8 cellular contexts compared by ENCODE assay signal in the genomic region with DNA sequence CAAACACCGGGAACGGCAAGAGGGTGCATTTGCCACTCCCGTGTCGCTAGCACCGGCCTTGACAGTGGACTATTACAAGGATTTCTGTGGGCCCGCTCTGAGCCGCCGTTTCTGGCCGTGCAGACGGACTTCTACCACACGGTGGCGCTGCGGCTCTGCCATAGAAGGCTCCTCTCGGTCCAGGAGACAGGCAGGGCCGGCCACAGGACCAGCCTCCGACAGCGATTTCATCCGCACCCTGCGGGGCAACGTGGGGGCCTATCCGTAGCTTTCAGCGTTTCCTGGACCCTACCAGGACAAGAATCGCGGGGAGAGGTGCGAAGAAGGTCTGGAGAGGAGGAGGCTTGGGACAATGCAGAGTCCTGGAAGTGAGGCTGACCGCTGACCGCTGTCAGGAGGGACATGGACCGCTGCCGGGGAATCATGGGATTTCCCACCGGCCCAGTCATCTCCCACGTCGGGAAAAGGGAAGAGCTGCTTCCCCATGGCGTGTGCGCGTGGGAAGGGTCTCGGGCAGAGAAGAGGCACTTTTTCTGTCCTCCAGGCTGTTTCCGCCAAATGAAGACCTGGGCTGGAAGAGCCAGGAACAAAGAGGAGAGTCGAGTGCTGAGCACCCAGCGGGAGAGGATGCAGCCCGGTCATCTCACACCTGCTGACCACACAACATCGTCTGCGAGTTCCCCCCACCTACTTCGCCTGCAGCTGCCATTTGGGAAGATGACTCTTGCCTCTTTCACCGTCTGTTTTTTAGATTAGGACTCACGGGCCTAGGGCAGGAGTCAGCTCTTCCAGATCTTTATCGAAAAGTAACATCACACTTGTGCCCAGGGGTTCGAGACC. TPM values are rescaled to one million over a fixed set of nuclear protein-coding genes. Genes with fewer than 3 reads are reported as not detected.
DNase-seq lines count a peak whose midpoint lies in the region; FAIRE-seq and TF ChIP-seq lines count a peak whose summit lies in the region.

No MANE protein-coding gene starts in this region.

- H2AFZ ChIP-seq in SU-DHL-6 (ENCODE audit: low read depth, low read length, severe bottlenecking) = peak overlapping the region; percentile 56

- H3K27ac ChIP-seq in SU-DHL-6 (ENCODE audit: low read depth, low read length) = no peak overlapping the region
- peak overlapping the region; percentile 27 to 35 for H3K27ac ChIP-seq in tibial artery

- H3K79me2 ChIP-seq in SU-DHL-6 (ENCODE audit: insufficient read depth, low read length) = no peaks in the 10 kb centered on the region

- H3K36me3 Mint-ChIP-seq in activated naive CD8-positive, alpha-beta T cell treated with anti-CD3 and anti-CD28 coated beads for 36 hours = no peaks in the 10 kb centered on the region

- peaks cover 13% of the 10 kb centered on the region for H3K27me3 Mint-ChIP-seq in activated naive CD8-positive, alpha-beta T cell treated with anti-CD3 and anti-CD28 coated beads for 36 hours

- no peaks in the 10 kb centered on the region for H3K9me3 ChIP-seq in SU-DHL-6 (ENCODE audit: insufficient read depth, low read length)
- H3K9me3 ChIP-seq in tibial artery = no peaks in the 10 kb centered on the region

- peak; percentile 87 for TF ChIP-seq CTCF in SU-DHL-6 (IDR thresholded peaks at IDR 0.05; ENCODE audit: insufficient read depth, low read length, poor library complexity, severe bottlenecking)
- TF ChIP-seq CTCF in tibial artery (IDR thresholded peaks at IDR 0.05) = peak; percentile 88 to 97

- H3K27ac Mint-ChIP-seq in activated naive CD8-positive, alpha-beta T cell treated with anti-CD3 and anti-CD28 coated beads for 36 hours = no peak overlapping the region

- H3F3A ChIP-seq in SU-DHL-6 (ENCODE audit: insufficient read depth) = no peaks in the 10 kb centered on the region

- peak; percentile 33 for FAIRE-seq in H54 (lab: Jason Lieb, UNC)

- no peak overlapping the region for H3K9ac ChIP-seq in SU-DHL-6 (ENCODE audit: low read length)

- peak overlapping the region; percentile 46 for H3K4me3 Mint-ChIP-seq in activated naive CD8-positive, alpha-beta T cell treated with anti-CD3 and anti-CD28 coated beads for 36 hours

- H3K4me3 ChIP-seq in SU-DHL-6 (ENCODE audit: insufficient read depth, low read length, poor library complexity, severe bottlenecking) (no peak overlapping the region), tibial artery (peak overlapping the region; percentile 29 to 42)

- intact Hi-C loops in cardiac septum (cut with DNase I) = loop anchor here (2.0 to 10.0 kb wide), 6 partner anchors 121 to 779 kb away; no protein-coding TSS in a partner anchor
- intact Hi-C loops in posterior cingulate gyrus (cut with DNase I) = loop anchor here (5.0 to 10.0 kb wide), 6 partner anchors 119 to 779 kb away; no protein-coding TSS in a partner anchor
- intact Hi-C loops in tibial artery (cut with DNase I; ENCODE audit: low total_unique reads) = loop anchor here (5.0 to 10.0 kb wide), 2 partner anchors 659 to 747 kb away; no protein-coding TSS in a partner anchor

- peak; percentile 94 for DNase-seq in DMS 273 (lab: John Stamatoyannopoulos, UW; ENCODE audit: unreplicated experiment)
- peak; percentile 66 for DNase-seq in H54 (ENCODE audit: insufficient read length, low spot score)
- peak; percentile 60 for DNase-seq in NCI-H1092 (lab: John Stamatoyannopoulos, UW)
- peak; percentile 80 for DNase-seq in activated naive CD8-positive, alpha-beta T cell treated with anti-CD3 and anti-CD28 coated beads for 36 hours
- peak; percentile 96 for DNase-seq in cardiac septum (ENCODE audit: low spot score)
- DNase-seq in posterior cingulate gyrus = peak; percentile 80 to 98 (median 94)
- DNase-seq in tibial artery = peak; percentile 88 to 93

- peaks cover 14% of the 10 kb centered on the region for H3K4me1 Mint-ChIP-seq in activated naive CD8-positive, alpha-beta T cell treated with anti-CD3 and anti-CD28 coated beads for 36 hours

- H3K4me2 ChIP-seq in SU-DHL-6 (ENCODE audit: low read depth, low read length, poor library complexity, severe bottlenecking) = peak overlapping the region; percentile 43

- TF ChIP-seq POLR2A in H54 (IDR thresholded peaks at IDR 0.05; ENCODE audit: low read depth, low read length) = no peak

- H3K9me2 ChIP-seq in SU-DHL-6 (replicated peaks; ENCODE audit: insufficient read depth, low read length) = no peaks in the 10 kb centered on the region

- no peaks in the 10 kb centered on the region for H4K20me1 ChIP-seq in SU-DHL-6 (ENCODE audit: low read depth, low read length)

- peaks cover 0 to 28% (median 21%) of the 10 kb centered on the region in 4 donors for H3K4me1 ChIP-seq in tibial artery

- no peaks in the 10 kb centered on the region for H3K9me3 Mint-ChIP-seq in activated naive CD8-positive, alpha-beta T cell treated with anti-CD3 and anti-CD28 coated beads for 36 hours

- H3K27me3 ChIP-seq in SU-DHL-6 (ENCODE audit: low read length) (no peaks in the 10 kb centered on the region), tibial artery (no peaks in the 10 kb centered on the region)

- H3K36me3 ChIP-seq in SU-DHL-6 (ENCODE audit: low read length) (no peaks in the 10 kb centered on the region), tibial artery (no peaks in the 10 kb centered on the region)

RNA-seq across cellular contexts. Expression of gene HAAO, which starts 35.5 kb away (rescaled TPM):
- total RNA-seq in activated naive CD8-positive, alpha-beta T cell treated with anti-CD3 and anti-CD28 coated beads for 36 hours = 1 to 10 TPM in 1 of 2 experiments, under 1 TPM in 1; 0.33 to 1.1 TPM
- 2.5 TPM for total RNA-seq in cardiac septum
